Comparison of ENCODE assay signal across 27 cellular contexts in genomic region chr13:113369189-113369588, GRCh38. TPM values are rescaled to one million over a fixed set of nuclear protein-coding genes. Genes with fewer than 3 reads are reported as not detected.
"Had no signal": no experiment of that assay in that cellular context is flagged by ENCODE, and none has a peak within 500 bp of the region (broad histone marks: within the 10 kb centered on the region; RNA-seq: fewer than 3 reads in every experiment).

No MANE protein-coding gene starts in this region.

- DNase-seq: activated CD4-positive, alpha-beta T cell treated with anti-CD3 and anti-CD28 coated beads for 4 hours; activated naive CD4-positive, alpha-beta T cell treated with anti-CD3 and anti-CD28 coated beads, Interleukin-2, amount 50 U/mL, for 16 hours; activated naive CD8-positive, alpha-beta T cell treated with anti-CD3 and anti-CD28 coated beads, Interleukin-2, amount 10 ng/mL, durations not matched to agents 7 days and 5 days; activated T-cell treated with anti-CD3 and anti-CD28 coated beads for 4 hours; activated T-cell treated with anti-CD3 and anti-CD28 coated beads, Interleukin-2, amount 50 U/mL, for 48 hours; adrenal gland; anterior cingulate cortex; KBM-7; NCI-H1048; NCI-H1417; NCI-H1930; NCI-H2107; NCI-H2171 treated with DMSO at 0.1 percent for 48 hours; NCI-H226; NCI-H510A treated with DMSO at 0.1 percent for 48 hours; NCI-H69; NK-92 treated with Interleukin-12 subunit alpha and Interleukin-12 subunit beta, amount 100 ng/mL, for 24 hours; Peyer's patch; Right ventricle myocardium superior; SJCRH30; SK-N-SH had no signal

- H3K36me3 Mint-ChIP-seq: activated naive CD8-positive, alpha-beta T cell treated with anti-CD3 and anti-CD28 coated beads, Interleukin-2, amount 10 ng/mL, durations not matched to agents 7 days and 5 days had no signal

- ATAC-seq: activated CD4-positive, CD25-positive, alpha-beta regulatory T cell treated with anti-CD3 and anti-CD28 coated beads, Interleukin-2, amount 50 U/mL, for 24 hours; activated T-helper 17 cell treated with anti-CD3 and anti-CD28 coated beads, Interleukin-2, amount 50 U/mL, for 72 hours had no signal

- H3K9me3 ChIP-seq: adrenal gland, Peyer's patch, SJCRH30, SK-N-SH had no signal

- H3K4me1 ChIP-seq: adrenal gland, Peyer's patch, SJCRH30 had no signal

- H3K27ac Mint-ChIP-seq: activated naive CD8-positive, alpha-beta T cell treated with anti-CD3 and anti-CD28 coated beads, Interleukin-2, amount 10 ng/mL, durations not matched to agents 7 days and 5 days; activated T-helper 17 cell treated with anti-CD3 and anti-CD28 coated beads, Interleukin-2, amount 50 U/mL, for 72 hours; T-helper 2 cell treated with Interferon-gamma antibody and Interleukin-4, amounts not matched to agents 5 μg/mL and 100 μg/mL, for 36 hours had no signal

- H3K27ac ChIP-seq: adrenal gland, Peyer's patch, RWPE1, SJCRH30 had no signal

- H3K9me3 Mint-ChIP-seq: activated naive CD8-positive, alpha-beta T cell treated with anti-CD3 and anti-CD28 coated beads, Interleukin-2, amount 10 ng/mL, durations not matched to agents 7 days and 5 days; activated T-helper 17 cell treated with anti-CD3 and anti-CD28 coated beads, Interleukin-2, amount 50 U/mL, for 72 hours; T-helper 2 cell treated with Interferon-gamma antibody and Interleukin-4, amounts not matched to agents 5 μg/mL and 100 μg/mL, for 36 hours had no signal

- H3K4me3 ChIP-seq: adrenal gland, Peyer's patch, SJCRH30 had no signal

- H3K4me1 Mint-ChIP-seq: activated naive CD8-positive, alpha-beta T cell treated with anti-CD3 and anti-CD28 coated beads, Interleukin-2, amount 10 ng/mL, durations not matched to agents 7 days and 5 days; activated T-helper 17 cell treated with anti-CD3 and anti-CD28 coated beads, Interleukin-2, amount 50 U/mL, for 72 hours had no signal

- H3K36me3 ChIP-seq: adrenal gland, Peyer's patch, SJCRH30 had no signal

- H3K4me3 Mint-ChIP-seq: activated naive CD8-positive, alpha-beta T cell treated with anti-CD3 and anti-CD28 coated beads, Interleukin-2, amount 10 ng/mL, durations not matched to agents 7 days and 5 days; activated T-helper 17 cell treated with anti-CD3 and anti-CD28 coated beads, Interleukin-2, amount 50 U/mL, for 72 hours; T-helper 2 cell treated with Interferon-gamma antibody and Interleukin-4, amounts not matched to agents 5 μg/mL and 100 μg/mL, for 36 hours had no signal

- H3K27me3 ChIP-seq: adrenal gland, Peyer's patch, SJCRH30 had no signal

RNA-seq across cellular contexts. Expression of gene GRTP1, which starts 5.3 kb away (rescaled TPM):
- total RNA-seq: activated naive CD8-positive, alpha-beta T cell treated with anti-CD3 and anti-CD28 coated beads, Interleukin-2, amount 10 ng/mL, durations not matched to agents 7 days and 5 days; LHCN-M2; T-helper 1 cell treated with Interleukin-12 subunit alpha and Interleukin-12 subunit beta and Interleukin-4 antibody, amounts not matched to agents 30 ng/mL and 1 ng/mL, for 36 hours had no signal
